29 cellular contexts compared by ENCODE assay signal in genomic region chr1:929712-930632, GRCh38. TPM values are rescaled to one million over a fixed set of nuclear protein-coding genes. Genes with fewer than 3 reads are reported as not detected.
"Had no signal": no experiment of that assay in that cellular context is flagged by ENCODE, and none has a peak within 500 bp of the region (broad histone marks: within the 10 kb centered on the region; RNA-seq: fewer than 3 reads in every experiment).

No MANE protein-coding gene starts in this region.

- DNase-seq: hippocampal formation; immature natural killer cell; kidney; left colon; left lung; lower lobe of right lung; mammary epithelial cell; mesenchymal stem cell; naive B cell; natural killer cell; nephron progenitor cell; ovary; sigmoid colon; small intestine; spleen; stimulated activated CD4-positive, alpha-beta T cell treated with anti-CD3 and anti-CD28 coated beads, Interleukin-4, amount 100 ng/mL, for 24 hours; stimulated activated naive CD4-positive, alpha-beta T cell treated with Interleukin-2 at 50 U/mL for 16 hours; stimulated activated naive CD8-positive, alpha-beta T cell treated with anti-CD3 and anti-CD28 coated beads, Interleukin-15, amount 100 ng/mL, for 72 hours; substantia nigra; uterus had no signal

- H3K9me3 Mint-ChIP-seq: naive B cell; natural killer cell; nephron progenitor cell; neural progenitor cell; stimulated activated effector memory CD8-positive, alpha-beta T cell treated with anti-CD3 and anti-CD28 coated beads, Interleukin-12 subunit alpha, Interleukin-12 subunit beta, amount 100 ng/mL, for 72 hours; stimulated activated naive CD8-positive, alpha-beta T cell treated with anti-CD3 and anti-CD28 coated beads, Interleukin-15, amount 100 ng/mL, for 72 hours; type B pancreatic cell had no signal

- FAIRE-seq: islet of Langerhans, kidney, small intestine had no signal

- H2AFZ ChIP-seq: neural progenitor cell had no signal

- H3K4me2 ChIP-seq: neural progenitor cell had no signal

- H3K36me3 Mint-ChIP-seq: immature natural killer cell; naive B cell; natural killer cell; neural progenitor cell; stimulated activated effector memory CD8-positive, alpha-beta T cell treated with anti-CD3 and anti-CD28 coated beads, Interleukin-12 subunit alpha, Interleukin-12 subunit beta, amount 100 ng/mL, for 72 hours had no signal

- H3K36me3 ChIP-seq: left lung, lower lobe of right lung, neural progenitor cell, ovary, right atrium auricular region, sigmoid colon, spleen, tibial nerve, uterus had no signal

- H3K4me3 ChIP-seq: left lung, lower lobe of right lung, neural progenitor cell, ovary, right atrium auricular region, sigmoid colon, spleen, tibial nerve, uterus had no signal

- H3K27ac Mint-ChIP-seq: immature natural killer cell; naive B cell; natural killer cell; nephron progenitor cell; neural progenitor cell; progenitor cell of endocrine pancreas; stimulated activated effector memory CD8-positive, alpha-beta T cell treated with anti-CD3 and anti-CD28 coated beads, Interleukin-12 subunit alpha, Interleukin-12 subunit beta, amount 100 ng/mL, for 72 hours; type B pancreatic cell had no signal

- H3K27ac ChIP-seq: left lung, lower lobe of right lung, neural progenitor cell, ovary, right atrium auricular region, sigmoid colon, spleen, tibial nerve, uterus had no signal

- ATAC-seq: left colon; left lung; lower lobe of right lung; natural killer cell; stimulated activated effector memory CD8-positive, alpha-beta T cell treated with anti-CD3 and anti-CD28 coated beads, Interleukin-12 subunit alpha, Interleukin-12 subunit beta, amount 100 ng/mL, for 72 hours; stimulated activated naive CD8-positive, alpha-beta T cell treated with anti-CD3 and anti-CD28 coated beads, Interleukin-15, amount 100 ng/mL, for 72 hours had no signal

- H3K4me3 Mint-ChIP-seq: immature natural killer cell; naive B cell; natural killer cell; nephron progenitor cell; stimulated activated effector memory CD8-positive, alpha-beta T cell treated with anti-CD3 and anti-CD28 coated beads, Interleukin-12 subunit alpha, Interleukin-12 subunit beta, amount 100 ng/mL, for 72 hours; stimulated activated naive CD8-positive, alpha-beta T cell treated with anti-CD3 and anti-CD28 coated beads, Interleukin-15, amount 100 ng/mL, for 72 hours; type B pancreatic cell had no signal

- H3K9me3 ChIP-seq: left lung, lower lobe of right lung, ovary, right atrium auricular region, sigmoid colon, spleen, tibial nerve, uterus had no signal

- H3K9ac ChIP-seq: neural progenitor cell had no signal

- H3K27me3 ChIP-seq: ovary, uterus had no signal

RNA-seq across cellular contexts. Expression of gene SAMD11, which starts 6.2 kb away (rescaled TPM):
- total RNA-seq: mammary epithelial cell, natural killer cell had no signal
- polyA plus RNA-seq: mammary epithelial cell had no signal

RNA-seq across cellular contexts. Expression of gene PLEKHN1, which starts 36.3 kb away (rescaled TPM):
- total RNA-seq: sigmoid colon, temporal lobe had no signal

RNA-seq across cellular contexts. Expression of gene PERM1, which starts 51.9 kb away (rescaled TPM):
- total RNA-seq: left lung, lower lobe of right lung, mammary epithelial cell, natural killer cell, progenitor cell of endocrine pancreas, pulmonary artery endothelial cell had no signal
- polyA plus RNA-seq: immature natural killer cell, mammary epithelial cell had no signal
